In the genomic region with DNA sequence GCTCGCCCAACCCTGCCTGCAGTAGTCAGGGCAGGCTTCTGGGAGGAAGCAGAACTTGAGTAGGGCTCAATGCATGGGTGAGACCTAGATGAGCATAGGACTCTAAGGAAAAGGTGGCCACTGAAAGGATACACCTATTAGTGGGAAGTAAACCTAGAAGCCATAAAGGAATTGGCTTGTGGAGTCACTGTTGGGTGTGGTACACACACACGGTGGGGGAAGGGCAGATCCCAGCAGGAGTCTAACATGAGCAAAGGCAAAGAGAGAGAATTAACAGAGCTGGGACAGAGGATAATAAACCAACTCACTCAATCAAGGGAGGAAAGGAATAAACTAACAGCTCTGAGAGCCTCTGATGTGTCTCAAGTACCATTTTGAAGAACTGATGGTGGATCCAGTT, we compare ENCODE assay signal across 26 cellular contexts.
"Had no signal": no experiment of that assay in that cellular context is flagged by ENCODE, and none has a peak within 500 bp of the region (broad histone marks: within the 10 kb centered on the region; RNA-seq: fewer than 3 reads in every experiment).

No MANE protein-coding gene starts in this region.

- DNase-seq: activated CD8-positive, alpha-beta memory T cell treated with anti-CD3 and anti-CD28 coated beads for 24 hours; activated CD8-positive, alpha-beta memory T cell treated with anti-CD3 and anti-CD28 coated beads, Interleukin-2, amount 50 U/mL, for 4 hours; activated naive CD4-positive, alpha-beta T cell; activated T-cell treated with anti-CD3 and anti-CD28 coated beads, Interleukin-2, amount 50 U/mL, for 24 hours; adrenal gland; central memory CD4-positive, alpha-beta T cell; dorsolateral prefrontal cortex; effector memory CD8-positive, alpha-beta T cell; head of caudate nucleus; islet precursor cell; midbrain; pancreas; spleen; stimulated activated CD4-positive, alpha-beta T cell treated with anti-CD3 and anti-CD28 coated beads, Interleukin-4, amount 100 ng/mL, for 24 hours; stimulated activated naive CD8-positive, alpha-beta T cell treated with anti-CD3 and anti-CD28 coated beads, Interleukin-15, Interleukin-2, amounts not matched to agents 100 U/mL and 50 U/mL, for 24 hours; substantia nigra; T-helper 1 cell; tibial artery; WERI-Rb-1 had no signal

- ATAC-seq: activated T-helper 17 cell treated with anti-CD3 and anti-CD28 coated beads, Interleukin-2, amount 50 U/mL, for 72 hours; effector memory CD8-positive, alpha-beta T cell; pancreas; sciatic nerve; stimulated activated naive CD8-positive, alpha-beta T cell treated with anti-CD3 and anti-CD28 coated beads, Interleukin-15, Interleukin-2, amounts not matched to agents 100 U/mL and 50 U/mL, for 24 hours had no signal

- H3K27me3 ChIP-seq: adrenal gland, esophagus muscularis mucosa, pancreas, spleen, tibial artery had no signal

- H3K9me3 ChIP-seq: adrenal gland, esophagus muscularis mucosa, pancreas, tibial artery had no signal

- H3K27ac ChIP-seq: adrenal gland, dorsolateral prefrontal cortex, esophagus muscularis mucosa, pancreas, tibial artery, WERI-Rb-1 had no signal

- H3K36me3 ChIP-seq: adrenal gland, esophagus muscularis mucosa, pancreas, tibial artery, WERI-Rb-1 had no signal

- H3K4me3 ChIP-seq: adrenal gland, dorsolateral prefrontal cortex, esophagus muscularis mucosa, pancreas, spleen, tibial artery had no signal

- FAIRE-seq: astrocyte, endothelial cell of umbilical vein, frontal cortex, pancreas, TTC549 had no signal
